In the genomic region with DNA sequence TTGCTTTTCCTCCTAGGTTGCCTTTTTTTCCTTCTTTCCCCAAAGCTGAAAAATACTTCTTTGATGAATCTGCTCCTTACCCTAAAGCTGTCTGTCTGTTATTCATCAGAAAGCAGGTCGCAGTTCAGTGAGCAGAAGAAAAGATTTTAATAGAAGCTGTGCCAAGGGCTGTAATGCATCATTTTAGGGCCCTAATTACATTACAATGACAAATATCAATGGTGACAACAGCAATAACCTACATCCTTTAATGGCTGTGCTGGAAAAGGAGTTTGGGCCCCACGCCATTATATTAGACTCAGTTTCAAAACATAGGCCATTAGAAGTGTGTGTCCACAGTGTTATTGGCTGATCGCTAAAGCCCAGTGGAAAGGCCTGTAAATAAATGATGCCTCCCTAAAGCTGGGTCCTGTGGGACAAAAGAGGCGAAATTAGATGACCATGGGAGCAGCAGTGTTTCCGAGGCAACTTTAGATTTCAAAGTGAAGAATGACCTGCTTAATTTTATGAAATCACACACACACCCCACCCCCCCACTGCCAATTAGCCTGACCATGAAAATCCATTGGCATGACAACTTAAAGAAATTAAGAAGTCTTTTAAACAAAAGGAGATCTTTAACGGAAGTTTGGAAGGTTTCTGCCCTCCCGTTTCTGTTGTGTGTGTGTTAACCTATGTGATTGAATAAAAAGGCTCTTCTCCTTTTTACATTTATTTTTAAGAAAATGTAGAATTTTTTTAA, we compare ENCODE assay signal across 11 cellular contexts. TPM values are rescaled to one million over a fixed set of nuclear protein-coding genes. Genes with fewer than 3 reads are reported as not detected.
A peak's percentile ranks its signal among the peaks of the same experiment; 100 is the strongest.
DNase-seq lines count a peak whose midpoint lies in the region; ATAC-seq, FAIRE-seq and TF ChIP-seq lines count a peak whose summit lies in the region.
"Had no signal": no experiment of that assay in that cellular context is flagged by ENCODE, and none has a peak within 500 bp of the region (broad histone marks: within the 10 kb centered on the region; RNA-seq: fewer than 3 reads in every experiment).

No MANE protein-coding gene starts in this region.

- no TSS peak for BruUV-seq in HepG2 (replicated peaks; lab: Mats Ljungman, UMichigan)

- no peak for TF ChIP-seq CTCF in osteoblast (IDR thresholded peaks at IDR 0.05; ENCODE audit: extremely low read depth, low read depth, low read length)
- TF ChIP-seq CTCF in HepG2 (CRISPR knock-in tag; IDR thresholded peaks at IDR 0.05), result no peak

- DNase-seq in Daoy (ENCODE audit: low read depth) (peak; percentile 46), NCI-H2081 (lab: John Stamatoyannopoulos, UW) (peak; percentile 53 to 84), osteoblast (ENCODE audit: insufficient read length, low spot score, missing footprints) (no peak), HepG2 (ENCODE audit: low spot score) (no peak)
- no peak for DNase-seq in activated CD4-positive, alpha-beta T cell treated with anti-CD3 and anti-CD28 coated beads, Interleukin-2, amount 50 U/mL, for 1 hour
- DNase-seq in activated naive CD4-positive, alpha-beta T cell (lab: John Stamatoyannopoulos, UW), result no peak
- DNase-seq: DND-41, Kasumi-1 had no signal

- H4K20me1 ChIP-seq in osteoblast (ENCODE audit: insufficient read depth, low read length), result no peaks in the 10 kb centered on the region
- no peaks in the 10 kb centered on the region for H4K20me1 ChIP-seq in HepG2 (ENCODE audit: insufficient read depth, low read length)

- no peak for ATAC-seq in HepG2
- ATAC-seq in GM21717 (IDR thresholded peaks at IDR 0.05; ENCODE audit: unreplicated experiment), result no peak

- H3K9me3 ChIP-seq in ectodermal cell (ENCODE audit: control insufficient read depth, low read length), result no peaks in the 10 kb centered on the region
- no peaks in the 10 kb centered on the region for H3K9me3 ChIP-seq in osteoblast (ENCODE audit: low read depth, low read length)
- 0 out of 2 replicates have a peak, but pooled peaks cover 8% of the 10 kb centered on the region for H3K9me3 ChIP-seq in HepG2 (ENCODE audit: low read length)

- WGBS in ectodermal cell, 2 experiments, result 36 to 41% methylated on average over 5 to 6 of the region's 7 CpGs
- WGBS in HepG2 (ENCODE audit: low lambda C conversion rate), result 61% methylated on average over 7 of the region's 7 CpGs

- TF ChIP-seq POLR2A in HepG2 (IDR thresholded peaks at IDR 0.05; ENCODE audit: insufficient read depth in 1 of 2, low read depth in 2 of 2, low read length in 2 of 2), result no peak

- H3K27me3 ChIP-seq in ectodermal cell (ENCODE audit: control insufficient read depth, insufficient read depth, low read length, poor library complexity, severe bottlenecking) (no peaks in the 10 kb centered on the region), osteoblast (ENCODE audit: insufficient read depth, low read length) (no peaks in the 10 kb centered on the region), HepG2 (ENCODE audit: control insufficient read depth in 1 of 2, insufficient read depth in 2 of 2, low read length in 2 of 2) (no peaks in the 10 kb centered on the region)

- H2AFZ ChIP-seq in osteoblast (ENCODE audit: low read length) (no peak overlapping the region), HepG2 (ENCODE audit: low read length) (no peak overlapping the region)
- H2AFZ ChIP-seq: parathyroid adenoma had no signal

- no peak for TF ChIP-seq EP300 in HepG2 (IDR thresholded peaks at IDR 0.05; ENCODE audit: low read depth in 2 of 2, low read length in 2 of 2)
- TF ChIP-seq EP300 in HepG2 (CRISPR knock-in tag; IDR thresholded peaks at IDR 0.05; ENCODE audit: borderline replicate concordance), result no peak

- H3K4me2 ChIP-seq in osteoblast (ENCODE audit: insufficient read depth, low read length) (peak overlapping the region; percentile 64), HepG2 (ENCODE audit: low read depth, low read length) (no peak overlapping the region)

- FAIRE-seq in HepG2 (lab: Jason Lieb, UNC), result no peak

- H3K36me3 ChIP-seq in ectodermal cell (ENCODE audit: control insufficient read depth, insufficient read depth, low read length) (peaks cover 7% of the 10 kb centered on the region), osteoblast (ENCODE audit: insufficient read depth, low read length) (no peaks in the 10 kb centered on the region), HepG2 (replicated peaks in 1 of 2; ENCODE audit: control insufficient read depth in 1 of 2, insufficient read depth in 2 of 2, low read length in 2 of 2) (no peaks in the 10 kb centered on the region)

- H3K9ac ChIP-seq in HepG2 (ENCODE audit: insufficient read depth, low read depth, low read length), result no peak overlapping the region
- H3K9ac ChIP-seq: parathyroid adenoma had no signal

- H3K79me2 ChIP-seq in osteoblast (ENCODE audit: insufficient read depth, low read length) (peaks cover 45% of the 10 kb centered on the region), HepG2 (ENCODE audit: insufficient read depth, low read length) (no peaks in the 10 kb centered on the region)

- H3K27ac ChIP-seq in ectodermal cell (ENCODE audit: insufficient read depth, low read depth, low read length, poor library complexity, severe bottlenecking), result peak overlapping the region; percentile 91
- H3K27ac ChIP-seq in osteoblast (ENCODE audit: low read depth, low read length), result peak overlapping the region; percentile 51
- H3K27ac ChIP-seq in HepG2 (ENCODE audit: extremely low read length, insufficient read depth, low read length), result no peak overlapping the region
- H3K27ac ChIP-seq: parathyroid adenoma had no signal

- H3K4me3 ChIP-seq in ectodermal cell (ENCODE audit: insufficient read depth, low read depth, low read length), result peak overlapping the region; percentile 4
- no peak overlapping the region for H3K4me3 ChIP-seq in osteoblast (ENCODE audit: insufficient read depth, low read length)
- H3K4me3 ChIP-seq in HepG2 (replicated peaks in 1 of 3; ENCODE audit: insufficient read depth in 1 of 3, low read depth in 2 of 3, low read length in 3 of 3), result no peak overlapping the region

- in situ Hi-C loops in HepG2 (cut with HindIII; ENCODE audit: extremely low pct_ligation_motif_present, low pct_unique_long_range_greater_than_20kb), result no loop called here

- intact Hi-C loops in HepG2 (cut with micrococcal nuclease; ENCODE audit: unreplicated experiment), result no loop called here

- peaks cover 54% of the 10 kb centered on the region for H3K4me1 ChIP-seq in ectodermal cell (ENCODE audit: control insufficient read depth, insufficient read depth, low read length)
- H3K4me1 ChIP-seq in osteoblast (ENCODE audit: insufficient read depth, low read length), result peaks cover 40% of the 10 kb centered on the region
- no peaks in the 10 kb centered on the region for H3K4me1 ChIP-seq in HepG2 (ENCODE audit: insufficient read depth, low read length)
- H3K4me1 ChIP-seq: parathyroid adenoma had no signal

- POLR2A ChIA-PET in HepG2 (lab: Yijun Ruan, JAX), result no interaction called here

- CTCF ChIA-PET in HepG2 (lab: Yijun Ruan, JAX; ENCODE audit: low intra/inter-chr PET ratio, low total read pairs), result no interaction called here

- TF ChIP-seq RAD21 in HepG2 (CRISPR knock-in tag; IDR thresholded peaks at IDR 0.05), result no peak

TF ChIP-seq in HepG2, 621 proteins besides CTCF, POLR2A, EP300 and RAD21 (continues in another document):
- TF ChIP-seq, protein P1, sequence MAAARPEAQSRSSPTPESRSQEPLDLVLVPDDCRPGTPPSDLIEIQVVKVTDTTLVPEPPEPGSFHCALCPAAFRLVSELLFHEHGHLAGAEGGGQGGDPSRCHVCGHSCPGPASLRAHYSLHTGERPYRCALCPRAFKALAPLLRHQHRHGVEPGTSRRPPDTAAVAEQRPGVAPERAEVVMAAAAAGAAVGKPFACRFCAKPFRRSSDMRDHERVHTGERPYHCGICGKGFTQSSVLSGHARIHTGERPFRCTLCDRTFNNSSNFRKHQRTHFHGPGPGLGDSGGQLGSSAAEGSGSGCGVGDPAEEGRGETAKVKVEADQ (CRISPR knock-in tag; IDR thresholded peaks at IDR 0.05; ENCODE audit: borderline replicate concordance), result no peak
- TF ChIP-seq, protein P2, sequence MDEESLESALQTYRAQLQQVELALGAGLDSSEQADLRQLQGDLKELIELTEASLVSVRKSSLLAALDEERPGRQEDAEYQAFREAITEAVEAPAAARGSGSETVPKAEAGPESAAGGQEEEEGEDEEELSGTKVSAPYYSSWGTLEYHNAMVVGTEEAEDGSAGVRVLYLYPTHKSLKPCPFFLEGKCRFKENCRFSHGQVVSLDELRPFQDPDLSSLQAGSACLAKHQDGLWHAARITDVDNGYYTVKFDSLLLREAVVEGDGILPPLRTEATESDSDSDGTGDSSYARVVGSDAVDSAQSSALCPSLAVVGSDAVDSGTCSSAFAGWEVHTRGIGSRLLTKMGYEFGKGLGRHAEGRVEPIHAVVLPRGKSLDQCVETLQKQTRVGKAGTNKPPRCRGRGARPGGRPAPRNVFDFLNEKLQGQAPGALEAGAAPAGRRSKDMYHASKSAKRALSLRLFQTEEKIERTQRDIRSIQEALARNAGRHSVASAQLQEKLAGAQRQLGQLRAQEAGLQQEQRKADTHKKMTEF (CRISPR knock-in tag; IDR thresholded peaks at IDR 0.05), result no peak

RNA-seq across cellular contexts. Expression of a gene that starts 38.4 kb away (rescaled TPM):
- total RNA-seq in Daoy (2014; rRNA removed; shearing (Covaris generic)), result 29.1 and 50.7 TPM in 2 replicates
- polyA plus RNA-seq in ectodermal cell (2013, experiment 1 of 4), result 227 TPM
- polyA plus RNA-seq in ectodermal cell (2013, experiment 2 of 4), result 243 TPM
- polyA plus RNA-seq in ectodermal cell (2013, experiment 3 of 4), result 191 TPM
- polyA plus RNA-seq in ectodermal cell (2013, experiment 4 of 4), result 201 TPM
- total RNA-seq in osteoblast (49.2 and 62.2 TPM in 2 replicates), HepG2 (2016; rRNA removed; fragmentation: Illumina TruSeq; extraction: Trizol) (0.94 and 2.0 TPM in 2 replicates)
- 0.71 and 1.3 TPM in 2 replicates for total RNA-seq in HepG2 (2016; cell fraction: cytosol; rRNA removed; fragmentation: Illumina TruSeq; extraction: Trizol; ENCODE audit: low read depth)
- total RNA-seq in HepG2 (2016; cell fraction: insoluble cytoplasmic fraction; rRNA removed; fragmentation: Illumina TruSeq; extraction: Trizol), result 1.0 and 1.9 TPM in 2 replicates
- total RNA-seq in HepG2 (2016; cell fraction: membrane; rRNA removed; fragmentation: Illumina TruSeq; extraction: Trizol), result 0.96 and 1.1 TPM in 2 replicates
- 3.1 and 5.0 TPM in 2 replicates for total RNA-seq in HepG2 (2016; cell fraction: nucleus; rRNA removed; fragmentation: Illumina TruSeq; extraction: Trizol)
- polyA plus RNA-seq in HepG2 (2011; rRNA removed), result 2.3 and 2.9 TPM in 2 replicates
- polyA plus RNA-seq in HepG2 (2011; cell fraction: cytosol; rRNA removed), result 1.8 and 2.0 TPM in 2 replicates
- 3.7 and 4.2 TPM in 2 replicates for polyA plus RNA-seq in HepG2 (2011; cell fraction: nucleus; rRNA removed)
- polyA plus RNA-seq in HepG2 (2012), result 0.58 and 1.0 TPM in 2 replicates
- 0.06 and 0.07 TPM in 2 replicates for polyA plus RNA-seq in HepG2 (2016; cell fraction: cytosol; fragmentation: Illumina TruSeq; extraction: Trizol; ENCODE audit: low read depth)
- 0.97 and 1.4 TPM in 2 replicates for polyA plus RNA-seq in HepG2 (2016; cell fraction: insoluble cytoplasmic fraction; fragmentation: Illumina TruSeq; extraction: Trizol; ENCODE audit: low read depth)
- 0.12 and 0.19 TPM in 2 replicates for polyA plus RNA-seq in HepG2 (2016; cell fraction: membrane; fragmentation: Illumina TruSeq; extraction: Trizol; ENCODE audit: low read depth)
- polyA plus RNA-seq in HepG2 (2016; cell fraction: nucleus; fragmentation: Illumina TruSeq; extraction: Trizol; ENCODE audit: insufficient read depth, low read depth), result 1.5 and 2.1 TPM in 2 replicates
- 3.7 and 8.5 TPM in 2 replicates for polyA minus RNA-seq in HepG2 (2011; rRNA and poly(A)+ RNA removed; ENCODE audit: low replicate concordance)
- 2.8 and 3.2 TPM in 2 replicates for polyA minus RNA-seq in HepG2 (2011; cell fraction: cytosol; rRNA and poly(A)+ RNA removed)
- polyA minus RNA-seq in HepG2 (2011; cell fraction: nucleus; rRNA and poly(A)+ RNA removed), result 14.2 and 18.7 TPM in 2 replicates

Comparison
In these comparisons a context has a peak if more than half of its experiments do, and no peak if none do; other contexts are left out.
1. DNase-seq: peak in Daoy (single experiment) and NCI-H2081 (2 of 2); none in osteoblast (single experiment), HepG2 (single experiment), activated CD4-positive, alpha-beta T cell treated with anti-CD3 and anti-CD28 coated beads, Interleukin-2, amount 50 U/mL, for 1 hour (single experiment) and activated naive CD4-positive, alpha-beta T cell (0 of 4).